1 cellular context compared by ENCODE assay signal in the genomic region with DNA sequence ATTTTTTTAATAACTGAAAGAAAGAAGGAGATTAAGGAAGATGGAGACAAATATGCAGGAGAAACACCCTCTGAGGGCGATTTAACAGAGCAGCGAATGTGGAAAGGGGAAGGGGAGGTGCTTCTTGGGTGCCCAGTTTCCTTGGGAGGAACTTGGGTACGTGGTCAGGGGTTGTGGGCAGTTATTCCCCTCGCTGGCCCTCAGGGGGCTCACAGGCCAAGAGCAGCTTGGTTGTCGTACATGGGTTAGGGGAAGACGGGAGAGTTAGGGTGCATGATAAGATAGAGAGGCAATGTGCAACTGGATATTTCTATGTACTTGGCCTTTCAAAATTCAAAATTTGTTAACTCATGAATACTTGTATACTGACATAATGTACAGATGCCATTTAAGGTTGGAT.
TF ChIP-seq lines count a peak whose summit lies in the region.

No MANE protein-coding gene starts in this region.

TF ChIP-seq in HepG2, 621 proteins besides CTCF, POLR2A, EP300 and RAD21:
- no peak for TF ChIP-seq CENPT (CRISPR knock-in tag; IDR thresholded peaks at IDR 0.05; ENCODE audit: low read depth)
- no peak for TF ChIP-seq MED1 (CRISPR knock-in tag; IDR thresholded peaks at IDR 0.05)
- TF ChIP-seq ZNF607 (CRISPR knock-in tag; IDR thresholded peaks at IDR 0.05; ENCODE audit: borderline replicate concordance), result no peak
- TF ChIP-seq NFIC (IDR thresholded peaks at IDR 0.05; ENCODE audit: low read length), result no peak
- no peak for TF ChIP-seq ZNF746 (CRISPR knock-in tag; IDR thresholded peaks at IDR 0.05)
- TF ChIP-seq, protein P1, sequence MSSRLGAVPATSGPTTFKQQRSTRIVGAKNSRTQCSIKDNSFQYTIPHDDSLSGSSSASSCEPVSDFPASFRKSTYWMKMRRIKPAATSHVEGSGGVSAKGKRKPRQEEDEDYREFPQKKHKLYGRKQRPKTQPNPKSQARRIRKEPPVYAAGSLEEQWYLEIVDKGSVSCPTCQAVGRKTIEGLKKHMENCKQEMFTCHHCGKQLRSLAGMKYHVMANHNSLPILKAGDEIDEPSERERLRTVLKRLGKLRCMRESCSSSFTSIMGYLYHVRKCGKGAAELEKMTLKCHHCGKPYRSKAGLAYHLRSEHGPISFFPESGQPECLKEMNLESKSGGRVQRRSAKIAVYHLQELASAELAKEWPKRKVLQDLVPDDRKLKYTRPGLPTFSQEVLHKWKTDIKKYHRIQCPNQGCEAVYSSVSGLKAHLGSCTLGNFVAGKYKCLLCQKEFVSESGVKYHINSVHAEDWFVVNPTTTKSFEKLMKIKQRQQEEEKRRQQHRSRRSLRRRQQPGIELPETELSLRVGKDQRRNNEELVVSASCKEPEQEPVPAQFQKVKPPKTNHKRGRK (CRISPR knock-in tag; IDR thresholded peaks at IDR 0.05), result no peak
- no peak for TF ChIP-seq ZNF33A (CRISPR knock-in tag; IDR thresholded peaks at IDR 0.05; ENCODE audit: borderline replicate concordance)
- TF ChIP-seq RFX5 (IDR thresholded peaks at IDR 0.05; ENCODE audit: low read depth, low read length), result no peak
- no peak for TF ChIP-seq HDAC1 (CRISPR knock-in tag; IDR thresholded peaks at IDR 0.05)
- TF ChIP-seq ZBTB38 (CRISPR knock-in tag; IDR thresholded peaks at IDR 0.05), result no peak
- no peak for TF ChIP-seq MAFG (CRISPR knock-in tag; IDR thresholded peaks at IDR 0.05)
- TF ChIP-seq SOX6 (IDR thresholded peaks at IDR 0.05), result no peak
- TF ChIP-seq SOX6 (CRISPR knock-in tag; IDR thresholded peaks at IDR 0.05), result no peak
- no peak for TF ChIP-seq ZNF441 (CRISPR knock-in tag; IDR thresholded peaks at IDR 0.05; ENCODE audit: borderline replicate concordance)
- TF ChIP-seq HNRNPLL (IDR thresholded peaks at IDR 0.05; ENCODE audit: low read depth, low read length, poor library complexity, severe bottlenecking), result no peak
- TF ChIP-seq DMTF1 (CRISPR knock-in tag; IDR thresholded peaks at IDR 0.05), result no peak
- TF ChIP-seq CHD2 (IDR thresholded peaks at IDR 0.05; ENCODE audit: low read depth, low read length), result no peak
- TF ChIP-seq ZNF614 (CRISPR knock-in tag; IDR thresholded peaks at IDR 0.05; ENCODE audit: borderline replicate concordance), result no peak
- TF ChIP-seq ZHX2 (IDR thresholded peaks at IDR 0.05; ENCODE audit: low read depth), result no peak
- TF ChIP-seq ZHX2 (CRISPR knock-in tag; IDR thresholded peaks at IDR 0.05; ENCODE audit: borderline replicate concordance), result no peak
- TF ChIP-seq GTF3A (CRISPR knock-in tag; conservative IDR thresholded peaks at IDR 0.05), result no peak
